ENCODE assay signal across 22 cellular contexts in genomic region chr12:19044430-19044829, GRCh38.
DNase-seq lines count a peak whose midpoint lies in the region; ATAC-seq and TF ChIP-seq lines count a peak whose summit lies in the region.
"Had no signal": no experiment of that assay in that cellular context is flagged by ENCODE, and none has a peak within 500 bp of the region (broad histone marks: within the 10 kb centered on the region; RNA-seq: fewer than 3 reads in every experiment).

No MANE protein-coding gene starts in this region.

- TF ChIP-seq CTCF in Caco-2 (IDR thresholded peaks at IDR 0.05; ENCODE audit: insufficient read depth in 1 of 2, low read depth in 1 of 2, low read length in 1 of 2, severe bottlenecking in 1 of 2, unreplicated experiment in 1 of 2) = peak; percentile 9 to 11
- TF ChIP-seq CTCF in endodermal cell (conservative IDR thresholded peaks at IDR 0.05) = peak; percentile 48
- TF ChIP-seq CTCF in mucosa of descending colon (IDR thresholded peaks at IDR 0.05) = no peak
- no peak for TF ChIP-seq CTCF in parathyroid adenoma (IDR thresholded peaks at IDR 0.05)
- TF ChIP-seq CTCF in mammary epithelial cell (conservative IDR thresholded peaks at IDR 0.05 in 1 of 2, IDR thresholded peaks at IDR 0.05 in 1 of 2; ENCODE audit: extremely low read depth in 1 of 2, insufficient read depth in 1 of 2, low read depth in 1 of 2, low read length in 2 of 2) = no peak

- BruUV-seq in Caco-2 (replicated peaks; lab: Mats Ljungman, UMichigan) (no TSS peak), mammary epithelial cell (replicated peaks; lab: Mats Ljungman, UMichigan) (no TSS peak)

- H3K4me3 Mint-ChIP-seq in Caco-2 (ENCODE audit: unreplicated experiment) (no peak overlapping the region), endodermal cell (no peak overlapping the region)
- H3K4me3 Mint-ChIP-seq: B cell; CD4-positive, CD25-positive, alpha-beta regulatory T cell; CD8-positive, alpha-beta T cell; HFFc6 had no signal

- intact Hi-C loops in Caco-2 (cut with micrococcal nuclease; ENCODE audit: unreplicated experiment) = loop anchor here (2.0 to 5.0 kb wide), 2 partner anchors 22 to 177 kb away; no protein-coding TSS in a partner anchor
- intact Hi-C loops in mucosa of descending colon (cut with DNase I, micrococcal nuclease) = no loop called here
- intact Hi-C loops in mammary epithelial cell (cut with micrococcal nuclease) = no loop called here

- dilution Hi-C loops in mammary epithelial cell (cut with HindIII; ENCODE audit: low sequenced_read_pairs) = no loop called here

- H3K4me3 ChIP-seq in Caco-2 (ENCODE audit: low read depth, low read length) = no peak overlapping the region
- no peak overlapping the region for H3K4me3 ChIP-seq in endodermal cell (ENCODE audit: low read length)
- no peak overlapping the region for H3K4me3 ChIP-seq in mucosa of descending colon
- no peak overlapping the region for H3K4me3 ChIP-seq in parathyroid adenoma (ENCODE audit: low read depth, low read length)
- no peak overlapping the region for H3K4me3 ChIP-seq in mammary epithelial cell (replicated peaks in 1 of 3; ENCODE audit: insufficient read depth in 1 of 3, low read depth in 2 of 3, low read length in 3 of 3)
- H3K4me3 ChIP-seq: BLaER1, GM12878, GM23248, HAP-1 had no signal

- in situ Hi-C loops in mammary epithelial cell (cut with MboI; ENCODE audit: low sequenced_read_pairs in 2 of 2) = no loop called here

- no peak overlapping the region for H3K27ac ChIP-seq in endodermal cell (ENCODE audit: low read depth, low read length)
- H3K27ac ChIP-seq in parathyroid adenoma = no peak overlapping the region
- H3K27ac ChIP-seq in mammary epithelial cell (ENCODE audit: insufficient read depth, low read depth, low read length) = no peak overlapping the region
- H3K27ac ChIP-seq: 22Rv1, BLaER1, C4-2B, GM23248 had no signal

- H3K9me3 ChIP-seq in Caco-2 (peaks cover 4% of the 10 kb centered on the region; the same call in 1 of the 2 replicates), endodermal cell (ENCODE audit: control insufficient read depth, low read length) (no peaks in the 10 kb centered on the region), mucosa of descending colon (no peaks in the 10 kb centered on the region), parathyroid adenoma (ENCODE audit: control insufficient read depth, low read length) (no peaks in the 10 kb centered on the region), mammary epithelial cell (replicated peaks; ENCODE audit: insufficient read depth, low read length) (no peaks in the 10 kb centered on the region)
- H3K9me3 ChIP-seq: BLaER1, HAP-1 had no signal

- CTCF ChIA-PET in Caco-2 (lab: Charles Lee) (interaction anchor here (1.1 kb wide), 1 partner anchor 183 kb away, joined by 3 read pairs; no protein-coding TSS in a partner anchor), mammary epithelial cell (lab: Charles Lee; ENCODE audit: low non-redundant PET) (no interaction called here)

- WGBS in endodermal cell (ENCODE audit: insufficient coverage in 1 of 2, insufficient read length in 1 of 2), 2 experiments = 40 to 62% methylated on average over 2 to 3 of the region's 3 CpGs
- WGBS in mammary epithelial cell (ENCODE audit: low coverage, missing lambda C conversion rate) = 52% methylated on average over 3 of the region's 3 CpGs

- H3K27ac Mint-ChIP-seq in Caco-2 (ENCODE audit: unreplicated experiment) = peak overlapping the region; percentile 20
- no peak overlapping the region for H3K27ac Mint-ChIP-seq in endodermal cell
- H3K27ac Mint-ChIP-seq: B cell; CD4-positive, CD25-positive, alpha-beta regulatory T cell; CD8-positive, alpha-beta T cell; HFFc6 had no signal

- H4K20me1 ChIP-seq in mammary epithelial cell (ENCODE audit: insufficient read depth, low read length) = no peaks in the 10 kb centered on the region
- H4K20me1 ChIP-seq: BLaER1 had no signal

- H3K36me3 Mint-ChIP-seq in Caco-2 (ENCODE audit: insufficient read depth, unreplicated experiment) (peaks cover 15% of the 10 kb centered on the region), endodermal cell (ENCODE audit: low read depth) (no peaks in the 10 kb centered on the region)
- H3K36me3 Mint-ChIP-seq: CD4-positive, CD25-positive, alpha-beta regulatory T cell; CD8-positive, alpha-beta T cell had no signal

- H2AFZ ChIP-seq in parathyroid adenoma = peak overlapping the region; percentile 23
- no peak overlapping the region for H2AFZ ChIP-seq in mammary epithelial cell (ENCODE audit: low read depth, low read length)
- H2AFZ ChIP-seq: GM23248 had no signal

- H3K27me3 Mint-ChIP-seq in Caco-2 (ENCODE audit: insufficient read depth, unreplicated experiment) (no peaks in the 10 kb centered on the region), endodermal cell (ENCODE audit: insufficient read depth) (no peaks in the 10 kb centered on the region)
- H3K27me3 Mint-ChIP-seq: B cell; CD4-positive, CD25-positive, alpha-beta regulatory T cell had no signal

- DNase-seq in Caco-2 = no peak
- no peak for DNase-seq in endodermal cell
- no peak for DNase-seq in mucosa of descending colon
- DNase-seq in mammary epithelial cell = no peak
- no peak for DNase-seq in NCI-H128 (lab: John Stamatoyannopoulos, UW; ENCODE audit: unreplicated experiment)
- DNase-seq in activated CD4-positive, alpha-beta T cell treated with anti-CD3 and anti-CD28 coated beads for 4 hours = no peak
- DNase-seq in islet precursor cell = no peak
- DNase-seq: CD4-positive, CD25-positive, alpha-beta regulatory T cell; CD8-positive, alpha-beta T cell; DMS 273 treated with DMSO at 0.1 percent for 48 hours; DMS79; EL; GDM1; GM23248; HFFc6 had no signal

- H3K4me2 ChIP-seq in parathyroid adenoma (ENCODE audit: low read length) = no peak overlapping the region
- no peak overlapping the region for H3K4me2 ChIP-seq in mammary epithelial cell (ENCODE audit: insufficient read depth, low read depth, low read length)
- H3K4me2 ChIP-seq: BLaER1 had no signal

- no peaks in the 10 kb centered on the region for H3K79me2 ChIP-seq in parathyroid adenoma
- H3K79me2 ChIP-seq in mammary epithelial cell (ENCODE audit: insufficient read depth, low read length) = no peaks in the 10 kb centered on the region

- H3K9ac ChIP-seq in endodermal cell (ENCODE audit: extremely low read depth, low read length, poor library complexity, severe bottlenecking) = no peak overlapping the region
- no peak overlapping the region for H3K9ac ChIP-seq in parathyroid adenoma
- H3K9ac ChIP-seq in mammary epithelial cell (ENCODE audit: insufficient read depth, low read length) = no peak overlapping the region
- H3K9ac ChIP-seq: BLaER1, GM23248 had no signal

- H3K4me1 Mint-ChIP-seq in Caco-2 (ENCODE audit: low read depth, unreplicated experiment) (peaks cover 49% of the 10 kb centered on the region), endodermal cell (peaks cover 7% of the 10 kb centered on the region)
- H3K4me1 Mint-ChIP-seq: B cell; CD4-positive, CD25-positive, alpha-beta regulatory T cell had no signal

- POLR2A ChIA-PET in Caco-2 (lab: Charles Lee) = no interaction called here

- peaks cover 38% of the 10 kb centered on the region for H3K4me1 ChIP-seq in Caco-2
- H3K4me1 ChIP-seq in endodermal cell (ENCODE audit: control insufficient read depth, insufficient read depth, low read length) = no peaks in the 10 kb centered on the region
- H3K4me1 ChIP-seq in mucosa of descending colon (ENCODE audit: low read depth) = no peaks in the 10 kb centered on the region
- no peaks in the 10 kb centered on the region for H3K4me1 ChIP-seq in parathyroid adenoma
- H3K4me1 ChIP-seq in mammary epithelial cell (ENCODE audit: insufficient read depth, low read length) = no peaks in the 10 kb centered on the region
- H3K4me1 ChIP-seq: BLaER1 had no signal

- peaks cover 10% of the 10 kb centered on the region for H3K9me3 Mint-ChIP-seq in Caco-2 (ENCODE audit: unreplicated experiment)
- no peaks in the 10 kb centered on the region for H3K9me3 Mint-ChIP-seq in endodermal cell
- H3K9me3 Mint-ChIP-seq: CD8-positive, alpha-beta T cell; HFFc6 had no signal

- ATAC-seq in mucosa of descending colon = peak; percentile 51
- ATAC-seq: CD8-positive, alpha-beta T cell; GM12878 had no signal

- no peaks in the 10 kb centered on the region for H3K36me3 ChIP-seq in Caco-2 (ENCODE audit: control insufficient read depth, insufficient read depth, low read length)
- H3K36me3 ChIP-seq in endodermal cell (ENCODE audit: control insufficient read depth, insufficient read depth, low read length) = no peaks in the 10 kb centered on the region
- no peaks in the 10 kb centered on the region for H3K36me3 ChIP-seq in mucosa of descending colon (ENCODE audit: low read depth)
- H3K36me3 ChIP-seq in parathyroid adenoma (ENCODE audit: control insufficient read depth, insufficient read depth, low read length) = no peaks in the 10 kb centered on the region
- H3K36me3 ChIP-seq in mammary epithelial cell (ENCODE audit: insufficient read depth, low read length) = no peaks in the 10 kb centered on the region
- H3K36me3 ChIP-seq: BLaER1, HAP-1 had no signal

- H3K27me3 ChIP-seq in Caco-2 (replicated peaks; ENCODE audit: control insufficient read depth, insufficient read depth, low read length) (no peaks in the 10 kb centered on the region), endodermal cell (ENCODE audit: control insufficient read depth, insufficient read depth, low read length, poor library complexity, severe bottlenecking) (no peaks in the 10 kb centered on the region), parathyroid adenoma (ENCODE audit: control insufficient read depth, insufficient read depth, low read length) (no peaks in the 10 kb centered on the region), mammary epithelial cell (ENCODE audit: insufficient read depth, low read length) (no peaks in the 10 kb centered on the region)
- H3K27me3 ChIP-seq: BLaER1 had no signal

Comparison
In these comparisons a context has a peak if more than half of its experiments do, and no peak if none do; other contexts are left out.
1. CTCF ChIP-seq: peak in Caco-2 (2 of 2) and endodermal cell (single experiment); none in mucosa of descending colon (single experiment), parathyroid adenoma (single experiment) and mammary epithelial cell (0 of 2).